20 cellular contexts compared by ENCODE assay signal in the genomic region with DNA sequence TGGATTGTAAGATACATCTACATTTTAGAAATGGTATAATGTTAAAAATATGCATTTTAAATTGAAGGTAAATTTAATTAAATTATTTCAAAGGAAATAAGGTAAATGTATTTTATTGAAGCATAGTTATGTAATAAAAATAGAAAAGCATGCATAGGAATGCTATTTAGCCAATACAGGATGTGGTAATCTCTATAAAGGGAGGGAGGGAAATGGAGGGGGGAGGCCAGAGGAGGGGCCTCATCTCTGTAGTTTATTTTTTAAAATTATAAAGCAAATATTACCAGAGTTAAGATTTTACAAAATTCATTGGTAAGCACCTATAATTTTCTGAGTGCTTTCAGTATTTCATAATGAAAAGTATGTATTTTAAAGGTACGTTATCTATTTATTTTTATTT. TPM values are rescaled to one million over a fixed set of nuclear protein-coding genes. Genes with fewer than 3 reads are reported as not detected.
DNase-seq lines count a peak whose midpoint lies in the region; ATAC-seq and TF ChIP-seq lines count a peak whose summit lies in the region.
"Had no signal": no experiment of that assay in that cellular context is flagged by ENCODE, and none has a peak within 500 bp of the region (broad histone marks: within the 10 kb centered on the region; RNA-seq: fewer than 3 reads in every experiment).

No MANE protein-coding gene starts in this region.

- peaks cover 28% of the 10 kb centered on the region for H3K4me1 ChIP-seq in CD4-positive, alpha-beta memory T cell (ENCODE audit: insufficient read depth, low read length)
- H3K4me1 ChIP-seq in osteoblast (ENCODE audit: insufficient read depth, low read length), result peaks cover 11% of the 10 kb centered on the region
- H3K4me1 ChIP-seq: uterus had no signal

- H3K4me3 ChIP-seq in CD4-positive, alpha-beta memory T cell (ENCODE audit: low read length in 2 of 2), result no peak overlapping the region
- no peak overlapping the region for H3K4me3 ChIP-seq in cardiac fibroblast (replicated peaks in 1 of 2; ENCODE audit: low read depth in 2 of 2, low read length in 2 of 2)
- H3K4me3 ChIP-seq in osteoblast (ENCODE audit: insufficient read depth, low read length), result no peak overlapping the region
- H3K4me3 ChIP-seq: MG63, uterus had no signal

- H3K4me2 ChIP-seq in osteoblast (ENCODE audit: insufficient read depth, low read length), result peak overlapping the region; percentile 41

- no peak overlapping the region for H3K27ac ChIP-seq in CD4-positive, alpha-beta memory T cell (ENCODE audit: low read depth, low read length)
- H3K27ac ChIP-seq in osteoblast (ENCODE audit: low read depth, low read length), result peak overlapping the region; percentile 64
- H3K27ac ChIP-seq: neutrophil, uterus had no signal

- intact Hi-C loops in CD4-positive, alpha-beta memory T cell (cut with micrococcal nuclease), result loop anchor here (1.0 to 10.0 kb wide), 2 partner anchors 26 to 60 kb away; no protein-coding TSS in a partner anchor

- POLR2A ChIA-PET in CD4-positive, alpha-beta memory T cell (lab: Charles Lee; ENCODE audit: partially characterized antibody), result no interaction called here

- H2AFZ ChIP-seq in osteoblast (ENCODE audit: low read length), result no peak overlapping the region

- peak in 4 of 5 donors; percentile 22 to 28 (median 22) for DNase-seq in CD4-positive, alpha-beta memory T cell
- DNase-seq in HCEC 1CT, result peak; percentile 6
- peak; percentile 5 to 11 for DNase-seq in cardiac fibroblast (ENCODE audit: low read depth in 2 of 2)
- no peak for DNase-seq in osteoblast (ENCODE audit: insufficient read length, low spot score, missing footprints)
- no peak for DNase-seq in activated effector memory CD4-positive, alpha-beta T cell treated with anti-CD3 and anti-CD28 coated beads, Interleukin-2, amount 50 U/mL, for 16 hours
- DNase-seq in activated CD4-positive, alpha-beta T cell treated with anti-CD3 and anti-CD28 coated beads for 4 hours, result no peak
- DNase-seq: activated B cell treated with CpG ODN at 0.5 μM for 24 hours; activated CD4-positive, alpha-beta memory T cell treated with anti-CD3 and anti-CD28 coated beads for 36 hours; activated naive CD4-positive, alpha-beta T cell; activated T-cell treated with anti-CD3 and anti-CD28 coated beads for 4 hours; MG63; NCI-H1436; NCI-H510A treated with DMSO at 0.1 percent for 48 hours; stimulated activated CD4-positive, alpha-beta T cell treated with anti-CD3 and anti-CD28 coated beads, Interleukin-2, amount 100 ng/mL, for 48 hours; stimulated activated naive B cell treated with anti-CD40 and anti-IgM and Interleukin-4, amounts not matched to agents 10 μg/mL and 1 μg/mL and 100 μg/mL, for 72 hours; T-helper 9 cell; uterus had no signal

- H3K36me3 Mint-ChIP-seq in CD4-positive, alpha-beta memory T cell, result no peaks in the 10 kb centered on the region
- H3K36me3 Mint-ChIP-seq: stimulated activated naive B cell treated with anti-CD40 and anti-IgM and Interleukin-4, amounts not matched to agents 10 μg/mL and 1 μg/mL and 100 μg/mL, for 72 hours had no signal

- peaks cover 0 to 1% of the 10 kb centered on the region in 2 donors for H3K27me3 Mint-ChIP-seq in CD4-positive, alpha-beta memory T cell
- H3K27me3 Mint-ChIP-seq: activated CD4-positive, alpha-beta memory T cell treated with anti-CD3 and anti-CD28 coated beads for 36 hours had no signal

- no peaks in the 10 kb centered on the region for H4K20me1 ChIP-seq in osteoblast (ENCODE audit: insufficient read depth, low read length)

- no peak overlapping the region for H3K4me3 Mint-ChIP-seq in CD4-positive, alpha-beta memory T cell
- H3K4me3 Mint-ChIP-seq: activated B cell treated with CpG ODN at 0.5 μM for 24 hours; stimulated activated naive B cell treated with anti-CD40 and anti-IgM and Interleukin-4, amounts not matched to agents 10 μg/mL and 1 μg/mL and 100 μg/mL, for 72 hours had no signal

- H3K79me2 ChIP-seq in osteoblast (ENCODE audit: insufficient read depth, low read length), result no peaks in the 10 kb centered on the region

- peak overlapping the region in 2 of 7 donors; percentile 85 to 93 for H3K27ac Mint-ChIP-seq in CD4-positive, alpha-beta memory T cell
- H3K27ac Mint-ChIP-seq: activated B cell treated with CpG ODN at 0.5 μM for 24 hours; stimulated activated naive B cell treated with anti-CD40 and anti-IgM and Interleukin-4, amounts not matched to agents 10 μg/mL and 1 μg/mL and 100 μg/mL, for 72 hours had no signal

- H3K4me1 Mint-ChIP-seq in CD4-positive, alpha-beta memory T cell, result peaks cover 14 to 29% (median 21%) of the 10 kb centered on the region in 4 donors
- H3K4me1 Mint-ChIP-seq: activated B cell treated with CpG ODN at 0.5 μM for 24 hours had no signal

- CTCF ChIA-PET in CD4-positive, alpha-beta memory T cell (lab: Charles Lee; ENCODE audit: partially characterized antibody), result interaction anchor here (1.1 to 2.4 kb wide), 2 partner anchors 56 to 59 kb away, joined by 5 read pairs; no protein-coding TSS in a partner anchor

- peaks cover 0 to 5% (median 0%) of the 10 kb centered on the region in 8 donors for H3K9me3 Mint-ChIP-seq in CD4-positive, alpha-beta memory T cell
- H3K9me3 Mint-ChIP-seq: activated B cell treated with CpG ODN at 0.5 μM for 24 hours; activated CD4-positive, alpha-beta memory T cell treated with anti-CD3 and anti-CD28 coated beads for 36 hours; stimulated activated naive B cell treated with anti-CD40 and anti-IgM and Interleukin-4, amounts not matched to agents 10 μg/mL and 1 μg/mL and 100 μg/mL, for 72 hours had no signal

- H3K36me3 ChIP-seq in CD4-positive, alpha-beta memory T cell (ENCODE audit: insufficient read depth, low read length), result no peaks in the 10 kb centered on the region
- no peaks in the 10 kb centered on the region for H3K36me3 ChIP-seq in osteoblast (ENCODE audit: insufficient read depth, low read length)
- H3K36me3 ChIP-seq: MG63, neutrophil, uterus had no signal

- H3K27me3 ChIP-seq in CD4-positive, alpha-beta memory T cell (ENCODE audit: insufficient read depth, low read length), result no peaks in the 10 kb centered on the region
- no peaks in the 10 kb centered on the region for H3K27me3 ChIP-seq in osteoblast (ENCODE audit: insufficient read depth, low read length)
- H3K27me3 ChIP-seq: MG63, neutrophil, uterus had no signal

- H3K9me3 ChIP-seq in CD4-positive, alpha-beta memory T cell (ENCODE audit: control insufficient read depth in 1 of 2, low read length in 2 of 2), result no peaks in the 10 kb centered on the region
- H3K9me3 ChIP-seq in osteoblast (ENCODE audit: low read depth, low read length), result no peaks in the 10 kb centered on the region
- H3K9me3 ChIP-seq: MG63, neutrophil, uterus had no signal

- TF ChIP-seq CTCF in cardiac fibroblast (IDR thresholded peaks at IDR 0.05; ENCODE audit: low read depth, low read length) (no peak), osteoblast (IDR thresholded peaks at IDR 0.05; ENCODE audit: extremely low read depth, low read depth, low read length) (no peak)

- no peak for ATAC-seq in GM19452 (IDR thresholded peaks at IDR 0.05; ENCODE audit: unreplicated experiment)
- ATAC-seq: stimulated activated naive B cell treated with anti-CD40 and anti-IgM and Interleukin-4, amounts not matched to agents 10 μg/mL and 1 μg/mL and 100 μg/mL, for 72 hours had no signal

RNA-seq across cellular contexts. Expression of gene SLC16A10, which starts 27.2 kb away (rescaled TPM):
- total RNA-seq in CD4-positive, alpha-beta memory T cell, result 10 to 100 TPM in 1 of 2 experiments, 1 to 10 TPM in 1; 9.8 to 11.2 TPM
- 1 to 10 TPM; 5.6 to 7.7 TPM for polyA plus RNA-seq in CD4-positive, alpha-beta memory T cell
- total RNA-seq in osteoblast, result under 0.01 TPM in 1 of 2 replicates, not detected in the other
- total RNA-seq: pulmonary artery endothelial cell had no signal

Comparison
In these comparisons a context has a peak if more than half of its experiments do, and no peak if none do; other contexts are left out.
1. DNase-seq: peak in CD4-positive, alpha-beta memory T cell (4 of 5), HCEC 1CT (single experiment) and cardiac fibroblast (2 of 2); none in osteoblast (single experiment), activated effector memory CD4-positive, alpha-beta T cell treated with anti-CD3 and anti-CD28 coated beads, Interleukin-2, amount 50 U/mL, for 16 hours (single experiment) and activated CD4-positive, alpha-beta T cell treated with anti-CD3 and anti-CD28 coated beads for 4 hours (0 of 2).
2. RNA of gene SLC16A10, which starts 27.2 kb away (total RNA-seq): 9.8 to 11.2 TPM in CD4-positive, alpha-beta memory T cell; under 0.01 TPM in osteoblast; every median in the first group is over 10 times any median in the second.